1 cellular context compared by ENCODE assay signal in the genomic region with DNA sequence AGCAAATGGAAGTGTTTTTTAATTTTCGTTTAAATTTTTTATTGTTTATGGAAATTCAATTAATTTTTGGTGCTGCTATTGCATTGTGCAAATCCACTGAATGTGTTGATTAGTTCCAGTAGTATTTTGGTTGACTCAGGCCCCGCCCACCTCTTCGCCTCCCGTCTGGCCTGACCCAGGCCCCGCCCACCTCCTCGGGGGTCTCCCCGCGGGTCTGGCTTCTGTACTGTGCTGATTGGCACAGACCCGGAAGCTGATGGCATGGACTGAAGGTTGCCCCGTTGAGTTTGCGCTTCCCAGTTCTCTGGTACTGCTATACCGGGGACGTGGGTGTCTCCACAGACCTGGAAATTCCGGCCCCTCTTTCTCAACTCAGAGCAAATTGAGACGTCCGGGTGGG.
TF ChIP-seq lines count a peak whose summit lies in the region.

No MANE protein-coding gene starts in this region.

TF ChIP-seq in WTC11, 78 proteins besides CTCF, POLR2A, EP300 and RAD21 (continued from another document):
- TF ChIP-seq, protein P1, sequence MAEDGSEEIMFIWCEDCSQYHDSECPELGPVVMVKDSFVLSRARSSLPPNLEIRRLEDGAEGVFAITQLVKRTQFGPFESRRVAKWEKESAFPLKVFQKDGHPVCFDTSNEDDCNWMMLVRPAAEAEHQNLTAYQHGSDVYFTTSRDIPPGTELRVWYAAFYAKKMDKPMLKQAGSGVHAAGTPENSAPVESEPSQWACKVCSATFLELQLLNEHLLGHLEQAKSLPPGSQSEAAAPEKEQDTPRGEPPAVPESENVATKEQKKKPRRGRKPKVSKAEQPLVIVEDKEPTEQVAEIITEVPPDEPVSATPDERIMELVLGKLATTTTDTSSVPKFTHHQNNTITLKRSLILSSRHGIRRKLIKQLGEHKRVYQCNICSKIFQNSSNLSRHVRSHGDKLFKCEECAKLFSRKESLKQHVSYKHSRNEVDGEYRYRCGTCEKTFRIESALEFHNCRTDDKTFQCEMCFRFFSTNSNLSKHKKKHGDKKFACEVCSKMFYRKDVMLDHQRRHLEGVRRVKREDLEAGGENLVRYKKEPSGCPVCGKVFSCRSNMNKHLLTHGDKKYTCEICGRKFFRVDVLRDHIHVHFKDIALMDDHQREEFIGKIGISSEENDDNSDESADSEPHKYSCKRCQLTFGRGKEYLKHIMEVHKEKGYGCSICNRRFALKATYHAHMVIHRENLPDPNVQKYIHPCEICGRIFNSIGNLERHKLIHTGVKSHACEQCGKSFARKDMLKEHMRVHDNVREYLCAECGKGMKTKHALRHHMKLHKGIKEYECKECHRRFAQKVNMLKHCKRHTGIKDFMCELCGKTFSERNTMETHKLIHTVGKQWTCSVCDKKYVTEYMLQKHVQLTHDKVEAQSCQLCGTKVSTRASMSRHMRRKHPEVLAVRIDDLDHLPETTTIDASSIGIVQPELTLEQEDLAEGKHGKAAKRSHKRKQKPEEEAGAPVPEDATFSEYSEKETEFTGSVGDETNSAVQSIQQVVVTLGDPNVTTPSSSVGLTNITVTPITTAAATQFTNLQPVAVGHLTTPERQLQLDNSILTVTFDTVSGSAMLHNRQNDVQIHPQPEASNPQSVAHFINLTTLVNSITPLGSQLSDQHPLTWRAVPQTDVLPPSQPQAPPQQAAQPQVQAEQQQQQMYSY (CRISPR knock-in tag; IDR thresholded peaks at IDR 0.05), result no peak
- no peak for TF ChIP-seq CREB1 (CRISPR knock-in tag; IDR thresholded peaks at IDR 0.05)
- TF ChIP-seq ATF1 (CRISPR knock-in tag; IDR thresholded peaks at IDR 0.05), result no peak
- no peak for TF ChIP-seq ZNF263 (CRISPR knock-in tag; IDR thresholded peaks at IDR 0.05; ENCODE audit: low read depth)
- no peak for TF ChIP-seq ELF4 (CRISPR knock-in tag; IDR thresholded peaks at IDR 0.05; ENCODE audit: low read depth)
- no peak for TF ChIP-seq ZNF671 (CRISPR knock-in tag; IDR thresholded peaks at IDR 0.05)
- no peak for TF ChIP-seq ZNF232 (CRISPR knock-in tag; IDR thresholded peaks at IDR 0.05)
- TF ChIP-seq KAT7 (CRISPR knock-in tag; IDR thresholded peaks at IDR 0.05; ENCODE audit: borderline replicate concordance), result no peak
- TF ChIP-seq FOXJ3 (CRISPR knock-in tag; IDR thresholded peaks at IDR 0.05; ENCODE audit: borderline replicate concordance), result no peak
